1 cellular context compared by ENCODE assay signal in the genomic region with DNA sequence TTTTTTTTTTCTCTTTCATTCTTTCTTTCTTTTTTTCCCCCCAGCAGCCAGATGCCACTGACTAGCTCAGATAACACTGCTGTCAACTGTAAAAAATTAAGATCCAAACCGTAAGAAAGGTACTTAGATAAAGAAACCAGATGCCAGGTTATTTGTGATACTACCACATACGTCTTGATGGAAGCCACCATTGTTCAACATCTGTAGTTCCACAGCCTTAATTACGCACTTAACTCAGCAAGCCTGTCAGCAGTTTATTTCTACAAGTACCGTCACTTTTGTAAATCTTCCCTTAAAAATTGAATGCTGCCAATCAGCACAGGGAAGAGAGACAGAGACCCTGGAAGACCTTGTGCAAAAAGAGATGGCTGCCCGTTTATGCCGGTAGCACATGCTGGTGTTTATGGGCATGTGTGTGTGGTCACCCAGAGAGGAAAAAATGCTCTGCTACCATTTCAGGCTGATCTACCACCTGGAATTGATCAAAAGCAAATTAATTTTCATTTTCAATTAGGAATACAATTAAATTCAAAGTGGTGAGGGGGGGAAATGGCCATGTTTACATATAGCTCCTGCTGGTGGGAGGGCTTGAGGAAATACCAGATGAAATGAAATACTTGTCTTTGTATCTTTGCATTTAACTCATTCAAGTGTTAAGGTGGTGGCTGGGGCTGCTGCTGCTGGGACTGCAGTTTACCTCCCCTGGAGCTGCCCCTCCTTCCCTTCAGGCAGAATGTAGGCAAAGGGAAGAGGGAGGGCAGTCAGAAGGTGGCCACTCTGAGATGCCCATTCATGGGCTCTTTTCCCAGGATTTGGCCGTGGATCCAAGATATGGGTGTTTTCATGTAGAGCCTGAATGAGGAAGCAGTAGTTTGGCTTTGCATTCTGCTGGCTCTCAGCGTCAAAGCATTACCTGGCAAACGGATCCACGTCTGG.
TF ChIP-seq lines count a peak whose summit lies in the region.

No MANE protein-coding gene starts in this region.

TF ChIP-seq in HEK293, 187 proteins besides CTCF, POLR2A, EP300 and RAD21 (continued from another document):
- TF ChIP-seq, protein P1, sequence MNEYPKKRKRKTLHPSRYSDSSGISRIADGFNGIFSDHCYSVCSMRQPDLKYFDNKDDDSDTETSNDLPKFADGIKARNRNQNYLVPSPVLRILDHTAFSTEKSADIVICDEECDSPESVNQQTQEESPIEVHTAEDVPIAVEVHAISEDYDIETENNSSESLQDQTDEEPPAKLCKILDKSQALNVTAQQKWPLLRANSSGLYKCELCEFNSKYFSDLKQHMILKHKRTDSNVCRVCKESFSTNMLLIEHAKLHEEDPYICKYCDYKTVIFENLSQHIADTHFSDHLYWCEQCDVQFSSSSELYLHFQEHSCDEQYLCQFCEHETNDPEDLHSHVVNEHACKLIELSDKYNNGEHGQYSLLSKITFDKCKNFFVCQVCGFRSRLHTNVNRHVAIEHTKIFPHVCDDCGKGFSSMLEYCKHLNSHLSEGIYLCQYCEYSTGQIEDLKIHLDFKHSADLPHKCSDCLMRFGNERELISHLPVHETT (tag by site-specific recombination; IDR thresholded peaks at IDR 0.05), result no peak
- TF ChIP-seq BCL11A (tag by site-specific recombination; IDR thresholded peaks at IDR 0.05; ENCODE audit: low read depth) (no peak), KLF10 (tag by site-specific recombination; IDR thresholded peaks at IDR 0.05) (no peak), ZNF2 (tag by site-specific recombination; IDR thresholded peaks at IDR 0.05) (no peak), ZNF785 (tag by site-specific recombination; IDR thresholded peaks at IDR 0.05) (no peak), ZNF658 (tag by site-specific recombination; IDR thresholded peaks at IDR 0.05) (no peak), ZSCAN23 (tag by site-specific recombination; IDR thresholded peaks at IDR 0.05) (no peak), ZNF341 (tag by site-specific recombination; IDR thresholded peaks at IDR 0.05; ENCODE audit: low read depth) (peak; percentile 14; the same call in 1 of the 2 replicates), GLIS2 (tag by site-specific recombination; IDR thresholded peaks at IDR 0.05) (no peak), ZNF221 (tag by site-specific recombination; IDR thresholded peaks at IDR 0.05; ENCODE audit: borderline replicate concordance) (no peak)
- TF ChIP-seq, protein P2, sequence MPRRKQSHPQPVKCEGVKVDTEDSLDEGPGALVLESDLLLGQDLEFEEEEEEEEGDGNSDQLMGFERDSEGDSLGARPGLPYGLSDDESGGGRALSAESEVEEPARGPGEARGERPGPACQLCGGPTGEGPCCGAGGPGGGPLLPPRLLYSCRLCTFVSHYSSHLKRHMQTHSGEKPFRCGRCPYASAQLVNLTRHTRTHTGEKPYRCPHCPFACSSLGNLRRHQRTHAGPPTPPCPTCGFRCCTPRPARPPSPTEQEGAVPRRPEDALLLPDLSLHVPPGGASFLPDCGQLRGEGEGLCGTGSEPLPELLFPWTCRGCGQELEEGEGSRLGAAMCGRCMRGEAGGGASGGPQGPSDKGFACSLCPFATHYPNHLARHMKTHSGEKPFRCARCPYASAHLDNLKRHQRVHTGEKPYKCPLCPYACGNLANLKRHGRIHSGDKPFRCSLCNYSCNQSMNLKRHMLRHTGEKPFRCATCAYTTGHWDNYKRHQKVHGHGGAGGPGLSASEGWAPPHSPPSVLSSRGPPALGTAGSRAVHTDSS (tag by site-specific recombination; IDR thresholded peaks at IDR 0.05), result no peak
- TF ChIP-seq, protein P3, sequence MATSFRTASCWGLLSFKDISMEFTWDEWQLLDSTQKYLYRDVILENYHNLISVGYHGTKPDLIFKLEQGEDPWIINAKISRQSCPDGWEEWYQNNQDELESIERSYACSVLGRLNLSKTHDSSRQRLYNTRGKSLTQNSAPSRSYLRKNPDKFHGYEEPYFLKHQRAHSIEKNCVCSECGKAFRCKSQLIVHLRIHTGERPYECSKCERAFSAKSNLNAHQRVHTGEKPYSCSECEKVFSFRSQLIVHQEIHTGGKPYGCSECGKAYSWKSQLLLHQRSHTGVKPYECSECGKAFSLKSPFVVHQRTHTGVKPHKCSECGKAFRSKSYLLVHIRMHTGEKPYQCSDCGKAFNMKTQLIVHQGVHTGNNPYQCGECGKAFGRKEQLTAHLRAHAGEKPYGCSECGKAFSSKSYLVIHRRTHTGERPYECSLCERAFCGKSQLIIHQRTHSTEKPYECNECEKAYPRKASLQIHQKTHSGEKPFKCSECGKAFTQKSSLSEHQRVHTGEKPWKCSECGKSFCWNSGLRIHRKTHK (tag by site-specific recombination; IDR thresholded peaks at IDR 0.05), result no peak
